In the genomic region with DNA sequence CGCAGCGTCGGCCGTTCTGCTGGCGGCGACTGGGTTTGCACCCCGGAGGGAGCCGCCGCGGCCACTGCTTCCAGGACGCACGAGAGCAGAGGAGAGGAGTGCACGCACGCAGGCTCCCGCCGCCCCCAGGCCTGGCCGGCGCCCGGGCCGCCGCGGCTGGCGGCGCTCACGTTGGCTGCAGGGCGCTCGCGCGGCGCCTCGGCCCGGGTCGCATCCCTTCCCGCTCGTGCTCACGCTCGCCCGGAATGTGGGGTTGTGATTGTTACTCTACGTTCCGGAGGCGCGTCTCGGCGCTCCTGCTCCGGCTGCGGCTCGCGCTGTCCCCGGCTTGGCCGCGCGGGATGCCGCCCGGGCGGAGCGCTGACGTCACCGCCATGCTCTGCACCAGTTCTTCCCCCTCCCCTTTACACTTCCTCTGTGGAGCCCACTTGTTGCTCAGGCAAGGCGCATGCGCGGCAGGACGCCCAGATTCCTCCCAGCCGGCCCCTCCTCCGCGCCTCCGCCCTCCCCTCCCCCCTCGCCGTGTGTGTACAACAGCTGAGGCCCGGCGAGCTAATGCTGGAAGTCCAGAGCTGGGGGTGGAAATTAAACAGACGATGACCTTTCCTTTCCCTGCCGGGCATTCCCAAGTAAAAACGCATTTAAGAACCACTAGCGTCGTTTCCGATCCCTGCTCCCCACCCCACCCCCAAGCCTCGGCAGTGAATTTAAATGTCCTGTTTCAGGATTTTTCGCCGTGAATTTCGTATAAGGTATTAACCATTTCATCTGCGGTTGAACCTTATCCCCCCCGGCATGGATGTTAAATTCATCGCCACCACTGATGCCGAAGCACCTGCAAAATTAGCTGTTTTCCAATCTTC, we compare ENCODE assay signal across 8 cellular contexts. TPM values are rescaled to one million over a fixed set of nuclear protein-coding genes. Genes with fewer than 3 reads are reported as not detected.
DNase-seq lines count a peak whose midpoint lies in the region; ATAC-seq and TF ChIP-seq lines count a peak whose summit lies in the region.

A gene (minus strand): TSS at position 325 of the 863 bp plus-strand sequence. CDS start 916 bp downstream, outside the sequence.

- peak; percentile 44 for TF ChIP-seq POLR2A in testis (IDR thresholded peaks at IDR 0.05)

- DNase-seq in GM12864 (ENCODE audit: low read depth) (peak; percentile 87), NCI-H1105 treated with DMSO at 0.1 percent for 48 hours (lab: John Stamatoyannopoulos, UW) (peak; percentile 98), SKM-1 treated with dmso at 0.1 percent for 144 hours (lab: John Stamatoyannopoulos, UW; ENCODE audit: unreplicated experiment) (peak; percentile 86), globus pallidus (ENCODE audit: low spot score) (peak; percentile 98), omental fat pad (ENCODE audit: low spot score) (peak; percentile 98), testis (peak; percentile 98)
- DNase-seq in activated naive CD4-positive, alpha-beta T cell treated with anti-CD3 and anti-CD28 coated beads, Interleukin-2, amount 50 U/mL, for 72 hours (ENCODE audit: low spot score in 2 of 2) = peak; percentile 90 to 96

- intact Hi-C loops in testis (cut with DNase I; ENCODE audit: low total_unique reads) = loop anchor here (5.0 kb wide), 1 partner anchor 294 kb away; a partner anchor contains a TSS

- ATAC-seq in HG02678 (IDR thresholded peaks at IDR 0.05; ENCODE audit: unreplicated experiment) = peak; percentile 79
- peak; percentile 73 to 80 for ATAC-seq in activated naive CD4-positive, alpha-beta T cell treated with anti-CD3 and anti-CD28 coated beads, Interleukin-2, amount 50 U/mL, for 72 hours
- peak; percentile 85 for ATAC-seq in omental fat pad (ENCODE audit: low FRiP score)

- H3K4me3 ChIP-seq in GM12864 (ENCODE audit: low read depth, low read length) (peak within 1 kb of the TSS; percentile 69), testis (peak within 1 kb of the TSS; percentile 72 to 91)

- no peaks in the 10 kb centered on the region for H3K9me3 Mint-ChIP-seq in activated naive CD4-positive, alpha-beta T cell treated with anti-CD3 and anti-CD28 coated beads, Interleukin-2, amount 50 U/mL, for 72 hours

- H3K27me3 ChIP-seq in testis = no peaks in the 10 kb centered on the region

- no peaks in the 10 kb centered on the region for H3K9me3 ChIP-seq in testis

- TF ChIP-seq CTCF in GM12864 (IDR thresholded peaks at IDR 0.05; ENCODE audit: low read depth, low read length, missing control alignments) = no peak
- no peak for TF ChIP-seq CTCF in omental fat pad (IDR thresholded peaks at IDR 0.05)
- peak in 1 of 3 experiments; percentile 25 for TF ChIP-seq CTCF in testis (IDR thresholded peaks at IDR 0.05)

- H3K4me1 ChIP-seq in testis = peaks cover 54% of the 10 kb centered on the region

- H3K27ac ChIP-seq in testis = peak within 1 kb of the TSS; percentile 94 to 98

- H3K36me3 Mint-ChIP-seq in activated naive CD4-positive, alpha-beta T cell treated with anti-CD3 and anti-CD28 coated beads, Interleukin-2, amount 50 U/mL, for 72 hours = peaks cover 10 to 49% of the 10 kb centered on the region in 2 donors

- 0 to 1% methylated on average over 20 to 78 of the region's 84 CpGs for WGBS in testis, 2 donors

- no peaks in the 10 kb centered on the region for H3K36me3 ChIP-seq in testis (ENCODE audit: low read depth, missing control alignments)

- peak within 1 kb of the TSS; percentile 88 to 89 for H3K27ac Mint-ChIP-seq in activated naive CD4-positive, alpha-beta T cell treated with anti-CD3 and anti-CD28 coated beads, Interleukin-2, amount 50 U/mL, for 72 hours

RNA-seq across cellular contexts. Expression of the gene that starts here (rescaled TPM):
- 10 to 100 TPM; 26.6 to 85.4 TPM for total RNA-seq in activated naive CD4-positive, alpha-beta T cell treated with anti-CD3 and anti-CD28 coated beads, Interleukin-2, amount 50 U/mL, for 72 hours
- total RNA-seq in omental fat pad (10 to 100 TPM; 31.1 to 70.0 (median 34.4) TPM), testis (100 to 1,000 TPM in 1 of 2 donors, 10 to 100 TPM in 1; 94.6 to 120 TPM)
- 30.9 TPM for polyA plus RNA-seq in testis (ENCODE audit: insufficient read depth, low read depth, low replicate concordance)

Comparison
In these comparisons a context has a peak if more than half of its experiments do, and no peak if none do; other contexts are left out.
1. Peak in every context shown above with its lines: DNase-seq, ATAC-seq, H3K4me3 ChIP-seq and H3K27ac ChIP-seq.